In the genomic region with DNA sequence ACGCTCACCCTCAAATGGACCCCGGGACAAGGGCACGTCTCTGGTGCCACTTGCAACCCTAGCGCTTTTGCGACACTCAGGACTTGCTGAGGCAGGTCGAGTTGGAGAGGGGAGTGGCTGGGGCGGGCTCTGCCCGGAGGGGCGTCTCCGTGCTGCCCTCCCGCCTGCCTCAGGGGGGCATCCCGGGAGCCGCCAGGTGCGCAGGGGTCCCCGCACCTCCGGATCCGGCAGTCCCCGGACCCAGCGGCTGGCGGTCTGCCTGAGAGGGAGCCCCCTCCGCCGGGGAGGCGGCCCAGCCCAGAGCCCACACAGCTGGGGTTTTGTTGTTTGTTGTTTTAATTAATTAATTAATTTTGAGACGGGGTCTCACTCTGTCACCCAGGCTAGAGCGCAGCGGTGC, we compare ENCODE assay signal across 10 cellular contexts. TPM values are rescaled to one million over a fixed set of nuclear protein-coding genes. Genes with fewer than 3 reads are reported as not detected.
DNase-seq lines count a peak whose midpoint lies in the region; TF ChIP-seq lines count a peak whose summit lies in the region.
"Had no signal": no experiment of that assay in that cellular context is flagged by ENCODE, and none has a peak within 500 bp of the region (broad histone marks: within the 10 kb centered on the region; RNA-seq: fewer than 3 reads in every experiment).

A gene (minus strand): TSS at position 71 of the 400 bp plus-strand sequence. CDS start 820 bp downstream, outside the sequence.

- BruUV-seq in MCF 10A (replicated peaks; lab: Mats Ljungman, UMichigan): no TSS peak

- H3K4me1 ChIP-seq in breast epithelium (no peaks in the 10 kb centered on the region), urinary bladder (ENCODE audit: insufficient read depth) (no peaks in the 10 kb centered on the region), MM.1S (ENCODE audit: low read length) (peaks cover 8% of the 10 kb centered on the region; the same call in 1 of the 2 replicates)

- H3K4me3 ChIP-seq in breast epithelium: peak within 1 kb of the TSS in 2 of 3 donors; percentile 58 to 71
- peak within 1 kb of the TSS; percentile 29 for H3K4me3 ChIP-seq in urinary bladder (ENCODE audit: low read depth, low read length)
- H3K4me3 ChIP-seq in MM.1S (ENCODE audit: low read length): no peak within 1 kb of the TSS

- H3K27ac ChIP-seq in breast epithelium (no peak within 1 kb of the TSS), urinary bladder (ENCODE audit: low read depth) (no peak within 1 kb of the TSS), MM.1S (ENCODE audit: low read length) (no peak within 1 kb of the TSS)
- H3K27ac ChIP-seq: RWPE1 had no signal

- CTCF ChIA-PET in MCF 10A (lab: Yijun Ruan, JAX): interaction anchor here (0.5 to 3.0 kb wide), 4 partner anchors 17 to 141 kb away, joined by 3 to 14 read pairs (median 5); no protein-coding TSS in a partner anchor

- peak; percentile 54 for DNase-seq in T47D (ENCODE audit: low read depth in 1 of 2, low spot score in 1 of 2)
- DNase-seq in MCF 10A (ENCODE audit: unreplicated experiment): no peak
- DNase-seq in breast epithelium (ENCODE audit: low spot score in 2 of 2): no peak
- peak; percentile 56 for DNase-seq in left kidney (ENCODE audit: low read depth, low spot score)
- no peak for DNase-seq in RKO (ENCODE audit: low spot score)
- no peak for DNase-seq in GOT3 (lab: John Stamatoyannopoulos, UW)
- no peak for DNase-seq in MM.1S
- DNase-seq: CD4-positive, CD25-positive, alpha-beta regulatory T cell had no signal

- no peaks in the 10 kb centered on the region for H3K9me2 ChIP-seq in MM.1S (replicated peaks; ENCODE audit: insufficient read depth, low read length)

- H3K9me3 Mint-ChIP-seq in MCF 10A (ENCODE audit: unreplicated experiment): no peaks in the 10 kb centered on the region
- H3K9me3 Mint-ChIP-seq: CD4-positive, CD25-positive, alpha-beta regulatory T cell had no signal

- no peak within 1 kb of the TSS for H3K4me3 Mint-ChIP-seq in MCF 10A (ENCODE audit: unreplicated experiment)

- no peaks in the 10 kb centered on the region for H3K27me3 Mint-ChIP-seq in MCF 10A (ENCODE audit: insufficient read depth, unreplicated experiment)
- H3K27me3 Mint-ChIP-seq: CD4-positive, CD25-positive, alpha-beta regulatory T cell had no signal

- TF ChIP-seq CTCF in MCF 10A (IDR thresholded peaks at IDR 0.05; ENCODE audit: unreplicated experiment): no peak
- TF ChIP-seq CTCF in breast epithelium (IDR thresholded peaks at IDR 0.05): no peak
- no peak for TF ChIP-seq CTCF in MM.1S (IDR thresholded peaks at IDR 0.05; ENCODE audit: low read length)

- POLR2A ChIA-PET in MCF 10A (lab: Yijun Ruan, JAX): interaction anchor here (0.6 to 1.5 kb wide), 4 partner anchors 9 to 384 kb away, joined by 3 to 5 read pairs (median 4); a partner anchor contains a TSS

- H2AFZ ChIP-seq in MM.1S (ENCODE audit: low read length): no peak within 1 kb of the TSS

- H3K9me3 ChIP-seq in breast epithelium (no peaks in the 10 kb centered on the region), MM.1S (replicated peaks; ENCODE audit: insufficient read depth, low read length) (no peaks in the 10 kb centered on the region)

- no peak for TF ChIP-seq POLR2A in breast epithelium (IDR thresholded peaks at IDR 0.05)

- H3K4me1 Mint-ChIP-seq in MCF 10A (ENCODE audit: insufficient read depth, unreplicated experiment): peaks cover 5% of the 10 kb centered on the region

- no peaks in the 10 kb centered on the region for H3K79me2 ChIP-seq in MM.1S (ENCODE audit: low read length)

- H3K27me3 ChIP-seq in breast epithelium (no peaks in the 10 kb centered on the region), MM.1S (replicated peaks; ENCODE audit: insufficient read depth, low read length) (no peaks in the 10 kb centered on the region)

- no peaks in the 10 kb centered on the region for H3K36me3 ChIP-seq in breast epithelium
- no peaks in the 10 kb centered on the region for H3K36me3 ChIP-seq in urinary bladder (ENCODE audit: insufficient read depth)
- no peaks in the 10 kb centered on the region for H3K36me3 ChIP-seq in MM.1S (replicated peaks; ENCODE audit: insufficient read depth, low read length)

- no peak within 1 kb of the TSS for H3K9ac ChIP-seq in MM.1S (ENCODE audit: low read length)

- H3K4me2 ChIP-seq in MM.1S (ENCODE audit: low read depth, low read length): no peak within 1 kb of the TSS

- H3F3A ChIP-seq in MM.1S (ENCODE audit: insufficient read depth, low read length): peaks cover 6% of the 10 kb centered on the region

- 8% methylated on average over 26 of the region's 26 CpGs for WGBS in urinary bladder

- H3K36me3 Mint-ChIP-seq in MCF 10A (ENCODE audit: insufficient read depth, unreplicated experiment): peaks cover 6% of the 10 kb centered on the region
- H3K36me3 Mint-ChIP-seq: CD4-positive, CD25-positive, alpha-beta regulatory T cell had no signal

- H3K27ac Mint-ChIP-seq in MCF 10A (ENCODE audit: low read depth, unreplicated experiment): no peak within 1 kb of the TSS
- H3K27ac Mint-ChIP-seq: CD4-positive, CD25-positive, alpha-beta regulatory T cell had no signal

- in situ Hi-C loops in T47D (cut with HindIII; ENCODE audit: low pct_unique_long_range_greater_than_20kb, low sequenced_read_pairs): no loop called here

- intact Hi-C loops in MCF 10A (cut with micrococcal nuclease) (loop anchor here (5.0 kb wide), 1 partner anchor 202 kb away; no protein-coding TSS in a partner anchor), breast epithelium (cut with DNase I; ENCODE audit: low total_unique reads) (no loop called here)

- H4K20me1 ChIP-seq in MM.1S (ENCODE audit: insufficient read depth, low read length): no peaks in the 10 kb centered on the region

RNA-seq across cellular contexts. Expression of the gene that starts here (rescaled TPM):
- total RNA-seq in MCF 10A (2022): not detected in 2 replicates
- total RNA-seq in breast epithelium: under 1 TPM; 0.29 to 0.98 (median 0.32) TPM
- 0.58 TPM for total RNA-seq in urinary bladder
- 0.35 TPM for polyA plus RNA-seq in urinary bladder

Comparison
In these comparisons a context has a peak if more than half of its experiments do, and no peak if none do; other contexts are left out.
1. DNase-seq: peak in T47D (2 of 2) and left kidney (single experiment); none in MCF 10A (single experiment), breast epithelium (0 of 2), RKO (single experiment), GOT3 (single experiment) and MM.1S (single experiment).